Comparison of ENCODE assay signal across 8 cellular contexts in genomic region chr22:37566903-37567798, GRCh38. TPM values are rescaled to one million over a fixed set of nuclear protein-coding genes. Genes with fewer than 3 reads are reported as not detected.
DNase-seq lines count a peak whose midpoint lies in the region; ATAC-seq, FAIRE-seq and TF ChIP-seq lines count a peak whose summit lies in the region.

No MANE protein-coding gene starts in this region.

- H3K4me3 Mint-ChIP-seq in T-helper 1 cell treated with Interleukin-12 subunit alpha and Interleukin-12 subunit beta and Interleukin-4 antibody, amounts not matched to agents 30 μg/mL and 1 μg/mL, for 36 hours = peak overlapping the region; percentile 34
- peak overlapping the region; percentile 50 for H3K4me3 Mint-ChIP-seq in activated naive CD8-positive, alpha-beta T cell treated with anti-CD3 and anti-CD28 coated beads, Interleukin-2, amount 50 U/mL, for 24 hours

- H3K4me3 ChIP-seq in left ventricle myocardium inferior = peak overlapping the region; percentile 31

- DNase-seq in AG08395 (ENCODE audit: low spot score) (peak; percentile 57), GM18507 (ENCODE audit: extremely low spot score, insufficient read length, low read depth) (peak; percentile 86), KG1 (lab: John Stamatoyannopoulos, UW) (peak; percentile 78), left ventricle myocardium inferior (peak; percentile 76), sciatic nerve (ENCODE audit: low spot score) (peak; percentile 90)
- DNase-seq in activated naive CD8-positive, alpha-beta T cell treated with anti-CD3 and anti-CD28 coated beads, Interleukin-2, amount 50 U/mL, for 24 hours = peak; percentile 95

- H3K27ac Mint-ChIP-seq in T-helper 1 cell treated with Interleukin-12 subunit alpha and Interleukin-12 subunit beta and Interleukin-4 antibody, amounts not matched to agents 30 μg/mL and 1 μg/mL, for 36 hours = peak overlapping the region; percentile 63
- peak overlapping the region; percentile 72 for H3K27ac Mint-ChIP-seq in activated naive CD8-positive, alpha-beta T cell treated with anti-CD3 and anti-CD28 coated beads, Interleukin-2, amount 50 U/mL, for 24 hours

- peaks cover 28% of the 10 kb centered on the region for H3K4me1 Mint-ChIP-seq in T-helper 1 cell treated with Interleukin-12 subunit alpha and Interleukin-12 subunit beta and Interleukin-4 antibody, amounts not matched to agents 30 μg/mL and 1 μg/mL, for 36 hours (ENCODE audit: low read depth)
- H3K4me1 Mint-ChIP-seq in activated naive CD8-positive, alpha-beta T cell treated with anti-CD3 and anti-CD28 coated beads, Interleukin-2, amount 50 U/mL, for 24 hours = peaks cover 25% of the 10 kb centered on the region

- no peaks in the 10 kb centered on the region for H3K9me3 ChIP-seq in left ventricle myocardium inferior (replicated peaks)

- peaks cover 25% of the 10 kb centered on the region for H3K36me3 ChIP-seq in left ventricle myocardium inferior

- peak; percentile 94 for TF ChIP-seq CTCF in left ventricle myocardium inferior (IDR thresholded peaks at IDR 0.05; ENCODE audit: borderline replicate concordance)

- peaks cover 88% of the 10 kb centered on the region for H3K4me1 ChIP-seq in left ventricle myocardium inferior

- FAIRE-seq in GM18507 (lab: Jason Lieb, UNC) = peak; percentile 98

- H3K27ac ChIP-seq in left ventricle myocardium inferior (replicated peaks) = peak overlapping the region; percentile 98

- no peaks in the 10 kb centered on the region for H3K9me3 Mint-ChIP-seq in T-helper 1 cell treated with Interleukin-12 subunit alpha and Interleukin-12 subunit beta and Interleukin-4 antibody, amounts not matched to agents 30 μg/mL and 1 μg/mL, for 36 hours
- H3K9me3 Mint-ChIP-seq in activated naive CD8-positive, alpha-beta T cell treated with anti-CD3 and anti-CD28 coated beads, Interleukin-2, amount 50 U/mL, for 24 hours = no peaks in the 10 kb centered on the region

- intact Hi-C loops in left ventricle myocardium inferior (cut with micrococcal nuclease) (no loop called here), sciatic nerve (cut with DNase I) (no loop called here)

- no peaks in the 10 kb centered on the region for H3K36me3 Mint-ChIP-seq in T-helper 1 cell treated with Interleukin-12 subunit alpha and Interleukin-12 subunit beta and Interleukin-4 antibody, amounts not matched to agents 30 μg/mL and 1 μg/mL, for 36 hours (ENCODE audit: low read depth)
- H3K36me3 Mint-ChIP-seq in activated naive CD8-positive, alpha-beta T cell treated with anti-CD3 and anti-CD28 coated beads, Interleukin-2, amount 50 U/mL, for 24 hours (ENCODE audit: low read depth) = no peaks in the 10 kb centered on the region

- peak; percentile 92 for ATAC-seq in activated naive CD8-positive, alpha-beta T cell treated with anti-CD3 and anti-CD28 coated beads, Interleukin-2, amount 50 U/mL, for 24 hours
- ATAC-seq in sciatic nerve = peak; percentile 68
- ATAC-seq in HG03342 (IDR thresholded peaks at IDR 0.05; ENCODE audit: unreplicated experiment) = no peak

- H3K27me3 Mint-ChIP-seq in T-helper 1 cell treated with Interleukin-12 subunit alpha and Interleukin-12 subunit beta and Interleukin-4 antibody, amounts not matched to agents 30 μg/mL and 1 μg/mL, for 36 hours (ENCODE audit: low read depth) = peaks cover 41% of the 10 kb centered on the region
- H3K27me3 Mint-ChIP-seq in activated naive CD8-positive, alpha-beta T cell treated with anti-CD3 and anti-CD28 coated beads, Interleukin-2, amount 50 U/mL, for 24 hours = peaks cover 28% of the 10 kb centered on the region

- H3K27me3 ChIP-seq in left ventricle myocardium inferior (ENCODE audit: low read depth) = peaks cover 6% of the 10 kb centered on the region

RNA-seq across cellular contexts. Expression of gene CDC42EP1, which starts 6.9 kb away (rescaled TPM):
- 17.7 TPM for total RNA-seq in left ventricle myocardium inferior
- total RNA-seq in sciatic nerve = 83.1 TPM

RNA-seq across cellular contexts. Expression of gene LGALS2, which starts 12.7 kb away (rescaled TPM):
- total RNA-seq in left ventricle myocardium inferior (not detected), sciatic nerve (not detected)

RNA-seq across cellular contexts. Expression of gene GGA1, which starts 41.5 kb away (rescaled TPM):
- total RNA-seq in left ventricle myocardium inferior (27.5 TPM), sciatic nerve (71.2 TPM)

RNA-seq across cellular contexts. Expression of gene CARD10, which starts 47.9 kb away (rescaled TPM):
- 9.0 TPM for total RNA-seq in left ventricle myocardium inferior
- total RNA-seq in sciatic nerve = 31.6 TPM
